Comparison of ENCODE assay signal across 8 cellular contexts in genomic region chr17:38800237-38800760, GRCh38. TPM values are rescaled to one million over a fixed set of nuclear protein-coding genes. Genes with fewer than 3 reads are reported as not detected.
A peak's percentile ranks its signal among the peaks of the same experiment; 100 is the strongest.
DNase-seq lines count a peak whose midpoint lies in the region; ATAC-seq and TF ChIP-seq lines count a peak whose summit lies in the region.

No MANE protein-coding gene starts in this region.

- CTCF ChIA-PET in activated CD8-positive, alpha-beta T cell treated with anti-CD3 and anti-CD28 coated beads for 36 hours (lab: Charles Lee) = no interaction called here

- H3K4me1 Mint-ChIP-seq in activated CD8-positive, alpha-beta T cell treated with anti-CD3 and anti-CD28 coated beads for 36 hours (ENCODE audit: low read depth) = peaks cover 29% of the 10 kb centered on the region

- H3K27me3 Mint-ChIP-seq in activated CD8-positive, alpha-beta T cell treated with anti-CD3 and anti-CD28 coated beads for 36 hours = no peaks in the 10 kb centered on the region

- DNase-seq in NCI-H510A treated with DMSO at 0.1 percent for 48 hours (lab: John Stamatoyannopoulos, UW) (peak; percentile 53), NCI-H510A (lab: John Stamatoyannopoulos, UW) (no peak), stomach (no peak), COR-L47 (lab: John Stamatoyannopoulos, UW) (no peak), posterior vena cava (ENCODE audit: low spot score) (no peak)
- DNase-seq in activated CD8-positive, alpha-beta T cell treated with anti-CD3 and anti-CD28 coated beads for 36 hours = no peak

- peak overlapping the region; percentile 75 for H3K4me3 Mint-ChIP-seq in activated CD8-positive, alpha-beta T cell treated with anti-CD3 and anti-CD28 coated beads for 36 hours

- no peak for TF ChIP-seq EP300 in stomach (IDR thresholded peaks at IDR 0.05)

- intact Hi-C loops in activated CD8-positive, alpha-beta T cell treated with anti-CD3 and anti-CD28 coated beads for 36 hours (cut with micrococcal nuclease) = no loop called here
- intact Hi-C loops in stomach (cut with DNase I; ENCODE audit: low total_unique reads) = no loop called here
- intact Hi-C loops in posterior vena cava (cut with DNase I) = no loop called here

- POLR2A ChIA-PET in activated CD8-positive, alpha-beta T cell treated with anti-CD3 and anti-CD28 coated beads for 36 hours (lab: Charles Lee) = interaction anchor here (0.5 kb wide), 1 partner anchor 984 kb away, joined by 3 read pairs; no protein-coding TSS in a partner anchor

- 14 to 18% (median 14%) methylated on average over 14 of the region's 14 CpGs for WGBS in stomach, 5 donors

- H3K36me3 Mint-ChIP-seq in activated CD8-positive, alpha-beta T cell treated with anti-CD3 and anti-CD28 coated beads for 36 hours (ENCODE audit: low read depth) = peaks cover 40% of the 10 kb centered on the region

- ATAC-seq in activated CD8-positive, alpha-beta T cell treated with anti-CD3 and anti-CD28 coated beads for 36 hours = no peak
- no peak for ATAC-seq in HG03439 (IDR thresholded peaks at IDR 0.05; ENCODE audit: unreplicated experiment)

- no peak for TF ChIP-seq POLR2A in stomach (IDR thresholded peaks at IDR 0.05)

- peak overlapping the region; percentile 89 to 99 (median 99) for H3K27ac ChIP-seq in stomach

- H3K9me3 ChIP-seq in iPS-15b (ENCODE audit: control insufficient read depth, insufficient read depth, low read length) (no peaks in the 10 kb centered on the region), stomach (no peaks in the 10 kb centered on the region)

- H3K9me3 Mint-ChIP-seq in activated CD8-positive, alpha-beta T cell treated with anti-CD3 and anti-CD28 coated beads for 36 hours = no peaks in the 10 kb centered on the region

- H3K4me1 ChIP-seq in iPS-15b (ENCODE audit: control insufficient read depth, insufficient read depth, low read length) (peaks cover 12% of the 10 kb centered on the region), stomach (peaks cover 27 to 44% (median 34%) of the 10 kb centered on the region in 4 donors)

- H3K36me3 ChIP-seq in iPS-15b (ENCODE audit: control insufficient read depth, insufficient read depth, low read length) (peaks cover 6% of the 10 kb centered on the region), stomach (peaks cover 32 to 59% (median 52%) of the 10 kb centered on the region in 4 donors)

- no peak overlapping the region for H3K9ac ChIP-seq in iPS-15b (ENCODE audit: low read depth, low read length)

- H3K4me3 ChIP-seq in iPS-15b (ENCODE audit: low read depth, low read length) = peak overlapping the region; percentile 73
- peak overlapping the region; percentile 88 to 98 (median 97) for H3K4me3 ChIP-seq in stomach

- H3K27ac Mint-ChIP-seq in activated CD8-positive, alpha-beta T cell treated with anti-CD3 and anti-CD28 coated beads for 36 hours = peak overlapping the region; percentile 81

- TF ChIP-seq CTCF in activated CD8-positive, alpha-beta T cell treated with anti-CD3 and anti-CD28 coated beads for 36 hours (IDR thresholded peaks at IDR 0.05) = no peak
- no peak for TF ChIP-seq CTCF in stomach (IDR thresholded peaks at IDR 0.05)

- H3K27me3 ChIP-seq in iPS-15b (ENCODE audit: control insufficient read depth, insufficient read depth, low read length) = no peaks in the 10 kb centered on the region
- no peaks in the 10 kb centered on the region for H3K27me3 ChIP-seq in stomach

RNA-seq across cellular contexts. Expression of gene PIP4K2B, which starts 0.9 kb away (rescaled TPM):
- total RNA-seq in activated CD8-positive, alpha-beta T cell treated with anti-CD3 and anti-CD28 coated beads for 36 hours = 10 to 100 TPM; 30.9 to 33.2 TPM
- total RNA-seq in stomach (10 to 100 TPM; 23.1 to 99.2 (median 24.3) TPM), posterior vena cava (10 to 100 TPM; 38.7 to 45.7 TPM)
- polyA plus RNA-seq in stomach = 10 to 100 TPM in 2 of 3 donors, 1 to 10 TPM in 1; 9.9 to 13.6 (median 11.8) TPM

RNA-seq across cellular contexts. Expression of gene CWC25, which starts 24.8 kb away (rescaled TPM):
- total RNA-seq in activated CD8-positive, alpha-beta T cell treated with anti-CD3 and anti-CD28 coated beads for 36 hours = 10 to 100 TPM; 19.7 to 20.1 TPM
- total RNA-seq in stomach (100 to 1,000 TPM in 1 of 5 donors, 10 to 100 TPM in 4; 19.6 to 146 (median 48.7) TPM), posterior vena cava (10 to 100 TPM; 13.6 to 14.9 TPM)
- polyA plus RNA-seq in stomach = 10 to 100 TPM in 2 of 3 donors, 1 to 10 TPM in 1; 5.9 to 38.8 (median 17.1) TPM

RNA-seq across cellular contexts. Expression of gene PSMB3, which starts 47.8 kb away (rescaled TPM):
- 100 to 1,000 TPM; 275 to 279 TPM for total RNA-seq in activated CD8-positive, alpha-beta T cell treated with anti-CD3 and anti-CD28 coated beads for 36 hours
- total RNA-seq in stomach (100 to 1,000 TPM in 4 of 5 donors, 10 to 100 TPM in 1; 29.0 to 265 (median 133) TPM), posterior vena cava (100 to 1,000 TPM; 133 to 137 TPM)
- polyA plus RNA-seq in stomach = 100 to 1,000 TPM; 212 to 281 (median 252) TPM

RNA-seq across cellular contexts. Expression of gene PCGF2, which starts 52.2 kb away (rescaled TPM):
- 1 to 10 TPM in 1 of 2 experiments, under 1 TPM in 1; 0.50 to 1.2 TPM for total RNA-seq in activated CD8-positive, alpha-beta T cell treated with anti-CD3 and anti-CD28 coated beads for 36 hours
- total RNA-seq in stomach (10 to 100 TPM in 2 of 5 donors, 1 to 10 TPM in 3; 5.8 to 31.9 (median 6.8) TPM), posterior vena cava (10 to 100 TPM; 51.3 to 53.9 TPM)
- 10 to 100 TPM; 34.3 to 62.8 (median 44.1) TPM for polyA plus RNA-seq in stomach

RNA-seq across cellular contexts. Expression of gene RPL23, which starts 53.2 kb away (rescaled TPM):
- 1,000 to 10,000 TPM; 1,908 to 1,957 TPM for total RNA-seq in activated CD8-positive, alpha-beta T cell treated with anti-CD3 and anti-CD28 coated beads for 36 hours
- total RNA-seq in stomach (1,000 to 10,000 TPM in 1 of 5 donors, 100 to 1,000 TPM in 3, 10 to 100 TPM in 1; 89.8 to 1,949 (median 982) TPM), posterior vena cava (1,000 to 10,000 TPM; 1,179 to 1,230 TPM)
- polyA plus RNA-seq in stomach = 1,000 to 10,000 TPM; 3,318 to 3,359 (median 3,354) TPM
